24 cellular contexts compared by ENCODE assay signal in the genomic region with DNA sequence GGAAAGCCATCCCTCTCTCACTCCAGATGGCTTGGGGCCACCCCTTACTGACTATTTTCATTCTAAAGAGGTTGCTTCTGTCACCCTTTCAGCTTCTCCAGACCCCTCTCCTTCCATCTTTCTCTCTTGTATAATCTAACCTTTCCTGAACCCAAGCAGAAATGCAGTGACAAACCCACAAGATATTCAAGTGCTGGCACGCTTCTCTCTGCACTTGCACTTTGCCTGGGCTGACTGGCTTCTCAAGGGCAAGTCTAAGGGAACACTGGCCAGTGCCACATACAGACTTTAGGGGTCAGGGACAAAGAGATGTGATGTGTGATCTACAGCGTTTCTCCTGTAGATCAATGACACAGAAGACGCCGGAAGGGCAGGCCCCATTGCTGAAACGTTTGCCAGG.
DNase-seq lines count a peak whose midpoint lies in the region; ATAC-seq, FAIRE-seq and TF ChIP-seq lines count a peak whose summit lies in the region.
"Had no signal": no experiment of that assay in that cellular context is flagged by ENCODE, and none has a peak within 500 bp of the region (broad histone marks: within the 10 kb centered on the region; RNA-seq: fewer than 3 reads in every experiment).

No MANE protein-coding gene starts in this region.

- 0 out of 2 replicates have a peak overlapping the region, but pooled peaks have one; percentile 37 for H4K91ac ChIP-seq in IMR-90 (ENCODE audit: insufficient read depth, low read depth, low read length)

- H4K8ac ChIP-seq in IMR-90 (ENCODE audit: low read depth in 2 of 2, low read length in 2 of 2): peak overlapping the region in 1 of 2 experiments; percentile 28; a peak in 2 of 4 replicates

- H3K9me1 ChIP-seq in IMR-90 (ENCODE audit: insufficient read depth, low read length): peaks cover 21% of the 10 kb centered on the region

- CTCF ChIA-PET in AG04450 (lab: Charles Lee): interaction anchor here (0.9 to 1.0 kb wide), 2 partner anchors 40 to 427 kb away, joined by 3 to 6 read pairs; no protein-coding TSS in a partner anchor
- CTCF ChIA-PET in IMR-90 (lab: Yijun Ruan, JAX): no interaction called here

- H3K27ac ChIP-seq in AG04450 (ENCODE audit: low read depth, low read length) (peak overlapping the region; percentile 25), IMR-90 (ENCODE audit: insufficient read depth, low read length) (0 out of 2 replicates have a peak overlapping the region, but pooled peaks have one; percentile 8)
- H3K27ac ChIP-seq: left ventricle myocardium inferior, suprapubic skin, uterus had no signal

- no peak for FAIRE-seq in bronchial epithelial cell (lab: Jason Lieb, UNC)
- FAIRE-seq: A204.1, endometrium had no signal

- no peaks in the 10 kb centered on the region for H3K9me3 ChIP-seq in AG04450 (ENCODE audit: control insufficient read depth, insufficient read depth, low read length)
- H3K9me3 ChIP-seq in IMR-90 (ENCODE audit: control insufficient read depth, insufficient read depth, low read length): no peaks in the 10 kb centered on the region
- H3K9me3 ChIP-seq: left ventricle myocardium inferior, suprapubic skin, uterus had no signal

- no peak overlapping the region for H2BK15ac ChIP-seq in IMR-90 (ENCODE audit: low read depth, low read length)

- H3K36me3 ChIP-seq in IMR-90 (ENCODE audit: control insufficient read depth, insufficient read depth, low read length) (peaks cover 4% of the 10 kb centered on the region), bronchial epithelial cell (ENCODE audit: control insufficient read depth, insufficient read depth, low read length) (no peaks in the 10 kb centered on the region)
- H3K36me3 ChIP-seq: left ventricle myocardium inferior, uterus had no signal

- H2AK5ac ChIP-seq in IMR-90 (ENCODE audit: low read depth, low read length): peak overlapping the region; percentile 31; the same call in 1 of the 2 replicates

- H3K14ac ChIP-seq in IMR-90 (replicated peaks; ENCODE audit: low read depth, low read length): peak overlapping the region; percentile 52; the same call in 1 of the 2 replicates

- peak overlapping the region; percentile 38 for H2BK5ac ChIP-seq in IMR-90 (ENCODE audit: low read depth, low read length, poor library complexity, severe bottlenecking)

- H3K4me1 ChIP-seq in IMR-90 (ENCODE audit: control insufficient read depth, insufficient read depth, low read length): peaks cover 24% of the 10 kb centered on the region
- H3K4me1 ChIP-seq: left ventricle myocardium inferior, uterus had no signal

- no peak overlapping the region for H3K9ac ChIP-seq in IMR-90 (ENCODE audit: low read depth, low read length)

- peak overlapping the region; percentile 77 for H2BK120ac ChIP-seq in IMR-90 (ENCODE audit: low read depth, low read length)

- no peak overlapping the region for H3K56ac ChIP-seq in IMR-90 (ENCODE audit: extremely low read depth, insufficient read depth, low read length)

- no peak for TF ChIP-seq RAD21 in IMR-90 (IDR thresholded peaks at IDR 0.05; ENCODE audit: low read length)

- H2AFZ ChIP-seq in IMR-90 (replicated peaks; ENCODE audit: low read length, poor library complexity): peak overlapping the region; percentile 56

- in situ Hi-C loops in IMR-90 (cut with MboI; ENCODE audit: low sequenced_read_pairs): no loop called here

- POLR2A ChIA-PET in AG04450 (lab: Yijun Ruan, JAX): interaction anchor here (1.4 kb wide), 1 partner anchor 40 kb away, joined by 4 read pairs; no protein-coding TSS in a partner anchor
- POLR2A ChIA-PET in IMR-90 (lab: Charles Lee; ENCODE audit: unreplicated experiment): no interaction called here

- DNase-seq in AG04450 (ENCODE audit: low read depth, low spot score) (no peak), IMR-90 (peak; percentile 81), bronchial epithelial cell (ENCODE audit: low read depth) (peak; percentile 54), kidney tubule cell (ENCODE audit: low spot score) (peak; percentile 14), SIG-M5 treated with dmso at 0.1 percent for 504 hours (lab: John Stamatoyannopoulos, UW; ENCODE audit: unreplicated experiment) (no peak), GM20000 (ENCODE audit: low spot score) (no peak), NCI-H510A (lab: John Stamatoyannopoulos, UW) (no peak)
- DNase-seq: activated CD8-positive, alpha-beta memory T cell treated with anti-CD3 and anti-CD28 coated beads, Interleukin-2, amount 50 U/mL, for 4 hours; activated naive CD4-positive, alpha-beta T cell treated with anti-CD3 and anti-CD28 coated beads, Interleukin-2, amount 50 U/mL, for 16 hours; C1 segment of cervical spinal cord; caudate nucleus; dermis blood vessel endothelial cell; left ventricle myocardium inferior; naive thymus-derived CD4-positive, alpha-beta T cell; NCI-H1092 treated with DMSO at 0.1 percent for 48 hours; NCI-H187 treated with DMSO at 0.1 percent for 48 hours; stimulated activated CD4-positive, alpha-beta T cell treated with anti-CD3 and anti-CD28 coated beads, Interleukin-2, amount 100 ng/mL, for 48 hours; stimulated activated naive B cell treated with anti-CD40 and anti-IgM and Interleukin-4, amounts not matched to agents 10 μg/mL and 1 μg/mL and 100 μg/mL, for 72 hours; uterus had no signal

- TF ChIP-seq POLR2A in IMR-90 (IDR thresholded peaks at IDR 0.05; ENCODE audit: low read depth, low read length): no peak

- no peak overlapping the region for H3K4me3 ChIP-seq in AG04450 (ENCODE audit: low read depth, low read length)
- no peak overlapping the region for H3K4me3 ChIP-seq in IMR-90 (ENCODE audit: insufficient read depth, low read depth, low read length)
- no peak overlapping the region for H3K4me3 ChIP-seq in bronchial epithelial cell (ENCODE audit: low read depth, low read length)
- H3K4me3 ChIP-seq: left ventricle myocardium inferior, smooth muscle cell, suprapubic skin, uterus had no signal

- ATAC-seq in IMR-90 (ENCODE audit: low read depth): peak; percentile 65
- no peak for ATAC-seq in HG03354 (IDR thresholded peaks at IDR 0.05; ENCODE audit: poor library complexity, severe bottlenecking, unreplicated experiment)
- ATAC-seq: naive thymus-derived CD4-positive, alpha-beta T cell; stimulated activated naive B cell treated with anti-CD40 and anti-IgM and Interleukin-4, amounts not matched to agents 10 μg/mL and 1 μg/mL and 100 μg/mL, for 72 hours had no signal

- no CpG with 5 or more reads among the region's 5 CpGs for WGBS in IMR-90 (ENCODE audit: extremely low coverage in 2 of 2, insufficient read length in 1 of 2), 2 experiments

- dilution Hi-C loops in IMR-90 (cut with HindIII; ENCODE audit: low sequenced_read_pairs, unreplicated experiment): no loop called here

- H3K27me3 ChIP-seq in AG04450 (ENCODE audit: control insufficient read depth, insufficient read depth, low read length): no peaks in the 10 kb centered on the region
- no peaks in the 10 kb centered on the region for H3K27me3 ChIP-seq in IMR-90 (ENCODE audit: control insufficient read depth, insufficient read depth, low read length)
- no peaks in the 10 kb centered on the region for H3K27me3 ChIP-seq in bronchial epithelial cell (ENCODE audit: control insufficient read depth, insufficient read depth, low read length)
- H3K27me3 ChIP-seq: suprapubic skin, uterus had no signal

- no peak overlapping the region for H2AK9ac ChIP-seq in IMR-90 (replicated peaks; ENCODE audit: low read depth, low read length, poor library complexity)

- intact Hi-C loops in IMR-90 (cut with micrococcal nuclease): loop anchor here (5.0 kb wide), 1 partner anchor 33 kb away; no protein-coding TSS in a partner anchor

- peaks cover 4 to 6% of the 10 kb centered on the region in 2 experiments; a peak in 2 of 4 replicates for H3K79me1 ChIP-seq in IMR-90 (ENCODE audit: low read depth in 1 of 2, low read length in 2 of 2)

- H2BK20ac ChIP-seq in IMR-90 (ENCODE audit: low read depth, low read length): peak overlapping the region; percentile 57

- H3K4me2 ChIP-seq in IMR-90 (ENCODE audit: low read depth, low read length): 0 out of 2 replicates have a peak overlapping the region, but pooled peaks have one; percentile 14
- H3K4me2 ChIP-seq: smooth muscle cell had no signal

- peak overlapping the region; percentile 54; the same call in 1 of the 2 replicates for H3K4ac ChIP-seq in IMR-90 (ENCODE audit: low read depth, low read length)

- TF ChIP-seq CTCF in AG04450 (IDR thresholded peaks at IDR 0.05; ENCODE audit: low read depth, low read length): no peak
- TF ChIP-seq CTCF in IMR-90 (conservative IDR thresholded peaks at IDR 0.05; ENCODE audit: low read depth, low read length): no peak
- no peak for TF ChIP-seq CTCF in bronchial epithelial cell (IDR thresholded peaks at IDR 0.05; ENCODE audit: insufficient read depth, low read length, severe bottlenecking)
- TF ChIP-seq CTCF in GM20000 (IDR thresholded peaks at IDR 0.05; ENCODE audit: extremely low read depth, missing control alignments): no peak

- H4K20me1 ChIP-seq in IMR-90 (ENCODE audit: insufficient read depth, low read length): no peaks in the 10 kb centered on the region

- peak overlapping the region; percentile 60; the same call in 1 of the 2 replicates for H3K18ac ChIP-seq in IMR-90 (ENCODE audit: low read depth, low read length)

- H4K5ac ChIP-seq in IMR-90 (ENCODE audit: low read depth, low read length): no peak overlapping the region; the same call in 1 of the 2 replicates

- H3K23ac ChIP-seq in IMR-90 (ENCODE audit: low read depth, low read length): peak overlapping the region; percentile 45; the same call in 1 of the 2 replicates

- no TSS peak for BruUV-seq in IMR-90 (replicated peaks; lab: Mats Ljungman, UMichigan)

TF ChIP-seq in IMR-90, 13 proteins besides CTCF, POLR2A, EP300 and RAD21:
- no peak for TF ChIP-seq RCOR1 (IDR thresholded peaks at IDR 0.05; ENCODE audit: insufficient replicate concordance, low read length)
- TF ChIP-seq MAZ (IDR thresholded peaks at IDR 0.05; ENCODE audit: borderline replicate concordance, low read depth, low read length): no peak
- no peak for TF ChIP-seq FOS (IDR thresholded peaks at IDR 0.05; ENCODE audit: low read depth, low read length)
- no peak for TF ChIP-seq SMC3 (IDR thresholded peaks at IDR 0.05; ENCODE audit: low read depth, low read length)
- TF ChIP-seq RFX5 (IDR thresholded peaks at IDR 0.05; ENCODE audit: low read depth, low read length): no peak
- peak; percentile 79; the same call in 1 of the 2 replicates for TF ChIP-seq CEBPB (IDR thresholded peaks at IDR 0.05; ENCODE audit: low read depth, low read length)
- no peak for TF ChIP-seq CHD1 (IDR thresholded peaks at IDR 0.05; ENCODE audit: low read depth, low read length)
TF ChIP-seq in IMR-90: peak in this region for 1.

Comparison
In these comparisons a context has a peak if more than half of its experiments do, and no peak if none do; other contexts are left out.
1. DNase-seq: peak in IMR-90 (single experiment), bronchial epithelial cell (single experiment) and kidney tubule cell (single experiment); none in AG04450 (single experiment), SIG-M5 treated with dmso at 0.1 percent for 504 hours (single experiment), GM20000 (single experiment) and NCI-H510A (single experiment).